In the genomic region with DNA sequence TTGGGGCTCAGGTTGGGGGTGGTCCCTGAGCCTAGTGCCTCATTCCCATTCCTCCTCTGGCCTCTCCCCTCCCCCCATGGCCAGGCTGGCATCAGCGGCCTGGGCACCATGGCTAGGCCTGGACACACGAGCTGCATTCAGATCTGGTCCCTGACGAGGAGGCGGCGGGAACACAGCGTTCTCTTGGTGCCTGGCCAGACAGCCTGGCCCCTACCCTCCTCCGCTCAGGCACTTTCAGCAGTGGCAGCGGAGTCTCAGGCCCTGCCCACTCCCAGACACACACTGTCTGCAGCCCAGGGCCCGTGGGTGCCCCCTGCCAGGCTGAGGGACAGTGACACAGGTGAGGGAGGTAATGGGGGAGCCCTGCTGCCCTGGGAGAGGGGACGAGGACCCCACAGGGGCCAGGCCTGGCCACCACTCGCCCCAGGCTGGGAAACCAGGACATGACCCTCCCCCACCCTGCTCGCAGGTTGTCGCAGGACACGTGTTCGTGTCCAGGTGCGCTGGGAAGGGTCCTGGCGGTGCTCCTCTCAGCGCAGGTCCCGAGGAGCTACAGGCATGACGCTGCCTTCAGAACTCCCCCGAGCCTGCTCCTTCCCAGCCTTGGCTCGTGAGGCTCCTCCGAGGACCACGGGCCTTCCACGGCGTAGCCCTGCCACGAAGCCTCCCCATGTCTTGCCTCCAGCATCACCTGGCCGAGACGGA, we compare ENCODE assay signal across 23 cellular contexts. TPM values are rescaled to one million over a fixed set of nuclear protein-coding genes. Genes with fewer than 3 reads are reported as not detected.
DNase-seq lines count a peak whose midpoint lies in the region; ATAC-seq and TF ChIP-seq lines count a peak whose summit lies in the region.
"Had no signal": no experiment of that assay in that cellular context is flagged by ENCODE, and none has a peak within 500 bp of the region (broad histone marks: within the 10 kb centered on the region; RNA-seq: fewer than 3 reads in every experiment).

No MANE protein-coding gene starts in this region.

- peaks cover 25% of the 10 kb centered on the region for H3K27me3 ChIP-seq in left ventricle myocardium inferior (ENCODE audit: low read depth)
- H3K27me3 ChIP-seq: ascending aorta had no signal

- peaks cover 23% of the 10 kb centered on the region for H3K4me1 ChIP-seq in left ventricle myocardium inferior

- DNase-seq in Right ventricle myocardium inferior (ENCODE audit: missing footprints) = no peak
- DNase-seq in cardiac septum (ENCODE audit: low spot score) = no peak
- DNase-seq in left ventricle myocardium inferior = peak; percentile 43
- DNase-seq in occipital lobe (lab: John Stamatoyannopoulos, UW) = peak; percentile 80
- DNase-seq in NCI-H2196 (lab: John Stamatoyannopoulos, UW; ENCODE audit: unreplicated experiment) = no peak
- DNase-seq in NCI-H2196 treated with DMSO at 0.1 percent for 48 hours (lab: John Stamatoyannopoulos, UW; ENCODE audit: unreplicated experiment) = no peak
- no peak for DNase-seq in iPS-NIHi7 (ENCODE audit: extremely low spot score)
- no peak for DNase-seq in CD1c-positive myeloid dendritic cell (ENCODE audit: extremely low spot score)
- DNase-seq: activated CD4-positive, alpha-beta T cell treated with anti-CD3 and anti-CD28 coated beads for 48 hours; activated naive CD4-positive, alpha-beta T cell treated with anti-CD3 and anti-CD28 coated beads, Interleukin-2, amount 50 U/mL, for 16 hours; effector CD4-positive, alpha-beta T cell; erythroblast; foreskin fibroblast; IMR-90; mucosa of descending colon; NCI-H1105 treated with DMSO at 0.1 percent for 48 hours; NCI-H2081; NCI-H524; stimulated activated CD4-positive, alpha-beta T cell treated with anti-CD3 and anti-CD28 coated beads, Interleukin-4, amount 100 ng/mL, for 24 hours; stimulated activated naive CD8-positive, alpha-beta T cell treated with anti-CD3 and anti-CD28 coated beads, Interleukin-15, Interleukin-2, amounts not matched to agents 100 U/mL and 50 U/mL, for 24 hours; T-helper 2 cell had no signal

- intact Hi-C loops in Right ventricle myocardium inferior (cut with DNase I) (no loop called here), cardiac septum (cut with DNase I) (no loop called here), left ventricle myocardium inferior (cut with micrococcal nuclease) (no loop called here)

- H3K9me3 ChIP-seq in left ventricle myocardium inferior (replicated peaks) = no peaks in the 10 kb centered on the region
- H3K9me3 ChIP-seq: ascending aorta, mucosa of descending colon had no signal

- H3K4me3 ChIP-seq in left ventricle myocardium inferior = no peak overlapping the region
- H3K4me3 ChIP-seq: ascending aorta, GM23338, mucosa of descending colon had no signal

- TF ChIP-seq CTCF in left ventricle myocardium inferior (IDR thresholded peaks at IDR 0.05; ENCODE audit: borderline replicate concordance) = no peak

- no peaks in the 10 kb centered on the region for H3K36me3 ChIP-seq in left ventricle myocardium inferior
- H3K36me3 ChIP-seq: ascending aorta had no signal

- H3K27ac ChIP-seq in left ventricle myocardium inferior (replicated peaks) = peak overlapping the region; percentile 52
- H3K27ac ChIP-seq: ascending aorta had no signal

- peak; percentile 73 for ATAC-seq in Right ventricle myocardium inferior
- ATAC-seq: GM23338; mucosa of descending colon; stimulated activated naive CD8-positive, alpha-beta T cell treated with anti-CD3 and anti-CD28 coated beads, Interleukin-15, Interleukin-2, amounts not matched to agents 100 U/mL and 50 U/mL, for 24 hours had no signal

RNA-seq across cellular contexts. Expression of a gene that starts 19.9 kb away (rescaled TPM):
- total RNA-seq in Right ventricle myocardium inferior (119 TPM), cardiac septum (90.3 TPM), left ventricle myocardium inferior (108 TPM), occipital lobe (32.8 TPM)

Comparison
In these comparisons a context has a peak if more than half of its experiments do, and no peak if none do; other contexts are left out.
1. DNase-seq: peak in left ventricle myocardium inferior (single experiment) and occipital lobe (single experiment); none in Right ventricle myocardium inferior (single experiment), cardiac septum (single experiment), NCI-H2196 (single experiment), NCI-H2196 treated with DMSO at 0.1 percent for 48 hours (single experiment), iPS-NIHi7 (single experiment) and CD1c-positive myeloid dendritic cell (single experiment).